Comparison of ENCODE assay signal across 27 cellular contexts in the genomic region with DNA sequence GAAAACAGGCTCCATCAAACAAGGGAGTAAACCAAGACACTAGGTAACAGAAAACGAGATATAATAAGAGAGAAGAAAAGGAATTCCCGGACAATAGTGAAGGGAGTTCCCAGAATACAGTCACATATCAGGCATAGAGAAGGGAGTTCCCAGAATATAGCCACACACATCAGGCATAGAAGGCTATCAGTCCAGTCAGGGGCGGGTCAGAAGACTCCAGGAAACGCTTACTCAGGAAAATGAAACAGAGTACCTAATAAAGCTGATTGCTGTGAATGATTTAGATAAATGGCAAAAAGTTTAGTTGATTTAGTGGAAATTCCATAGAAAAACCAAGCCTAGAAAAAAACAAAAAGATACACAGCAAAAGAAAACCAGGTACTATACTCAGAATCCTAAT.
"Had no signal": no experiment of that assay in that cellular context is flagged by ENCODE, and none has a peak within 500 bp of the region (broad histone marks: within the 10 kb centered on the region; RNA-seq: fewer than 3 reads in every experiment).

No MANE protein-coding gene starts in this region.

- FAIRE-seq: astrocyte had no signal

- DNase-seq: activated CD4-positive, alpha-beta T cell treated with anti-CD3 and anti-CD28 coated beads, Interleukin-2, amount 10 ng/mL, durations not matched to agents 7 days and 5 days; activated CD8-positive, alpha-beta memory T cell treated with anti-CD3 and anti-CD28 coated beads, Interleukin-2, amount 10 ng/mL, durations not matched to agents 7 days and 5 days; activated CD8-positive, alpha-beta T cell treated with anti-CD3 and anti-CD28 coated beads for 36 hours; activated gamma-delta T cell treated with Interleukin-2 at 50 U/mL for 16 hours; activated T-cell treated with anti-CD3 and anti-CD28 coated beads for 4 hours; adrenal gland; central memory CD4-positive, alpha-beta T cell; dorsolateral prefrontal cortex; head of caudate nucleus; hypothalamus; naive B cell; occipital lobe; stimulated activated CD4-positive, alpha-beta T cell treated with anti-CD3 and anti-CD28 coated beads, Interleukin-2, amount 100 ng/mL, for 48 hours; stimulated activated CD8-positive, alpha-beta memory T cell treated with anti-CD3 and anti-CD28 coated beads, Interleukin-4, amount 100 ng/mL, for 48 hours; stimulated activated naive B cell treated with anti-CD40 and anti-IgM and Interleukin-4, amounts not matched to agents 10 μg/mL and 1 μg/mL and 100 μg/mL, for 72 hours; T1000; thyroid gland; upper lobe of right lung had no signal

- H3K27ac ChIP-seq: adrenal gland, dorsolateral prefrontal cortex, gastroesophageal sphincter, thyroid gland, upper lobe of right lung, VCaP had no signal

- H3K4me3 Mint-ChIP-seq: activated CD4-positive, alpha-beta T cell treated with anti-CD3 and anti-CD28 coated beads, Interleukin-2, amount 10 ng/mL, durations not matched to agents 7 days and 5 days; activated CD8-positive, alpha-beta memory T cell treated with anti-CD3 and anti-CD28 coated beads, Interleukin-2, amount 10 ng/mL, durations not matched to agents 7 days and 5 days; activated CD8-positive, alpha-beta T cell treated with anti-CD3 and anti-CD28 coated beads for 36 hours; activated naive CD4-positive, alpha-beta T cell treated with anti-CD3 and anti-CD28 coated beads, Interleukin-2, amount 50 U/mL, for 24 hours; memory B cell; stimulated activated naive B cell treated with anti-CD40 and anti-IgM and Interleukin-4, amounts not matched to agents 10 μg/mL and 1 μg/mL and 100 μg/mL, for 72 hours; T-helper 1 cell treated with Interleukin-12 subunit alpha and Interleukin-12 subunit beta and Interleukin-4 antibody, amounts not matched to agents 30 μg/mL and 1 μg/mL, for 36 hours had no signal

- H3K4me3 ChIP-seq: adrenal gland, dorsolateral prefrontal cortex, gastroesophageal sphincter, smooth muscle cell, thyroid gland, upper lobe of right lung had no signal

- H3K27ac Mint-ChIP-seq: activated CD4-positive, alpha-beta T cell treated with anti-CD3 and anti-CD28 coated beads, Interleukin-2, amount 10 ng/mL, durations not matched to agents 7 days and 5 days; activated CD8-positive, alpha-beta memory T cell treated with anti-CD3 and anti-CD28 coated beads, Interleukin-2, amount 10 ng/mL, durations not matched to agents 7 days and 5 days; activated CD8-positive, alpha-beta T cell treated with anti-CD3 and anti-CD28 coated beads for 36 hours; activated naive CD4-positive, alpha-beta T cell treated with anti-CD3 and anti-CD28 coated beads, Interleukin-2, amount 50 U/mL, for 24 hours; memory B cell; stimulated activated naive B cell treated with anti-CD40 and anti-IgM and Interleukin-4, amounts not matched to agents 10 μg/mL and 1 μg/mL and 100 μg/mL, for 72 hours; T-helper 1 cell treated with Interleukin-12 subunit alpha and Interleukin-12 subunit beta and Interleukin-4 antibody, amounts not matched to agents 30 μg/mL and 1 μg/mL, for 36 hours had no signal

- H3K9me3 Mint-ChIP-seq: activated CD4-positive, alpha-beta T cell treated with anti-CD3 and anti-CD28 coated beads, Interleukin-2, amount 10 ng/mL, durations not matched to agents 7 days and 5 days; activated CD8-positive, alpha-beta T cell treated with anti-CD3 and anti-CD28 coated beads for 36 hours; activated naive CD4-positive, alpha-beta T cell treated with anti-CD3 and anti-CD28 coated beads, Interleukin-2, amount 50 U/mL, for 24 hours; memory B cell; naive B cell; stimulated activated naive B cell treated with anti-CD40 and anti-IgM and Interleukin-4, amounts not matched to agents 10 μg/mL and 1 μg/mL and 100 μg/mL, for 72 hours; T-helper 1 cell treated with Interleukin-12 subunit alpha and Interleukin-12 subunit beta and Interleukin-4 antibody, amounts not matched to agents 30 μg/mL and 1 μg/mL, for 36 hours had no signal

- H3K27me3 Mint-ChIP-seq: activated CD4-positive, alpha-beta T cell treated with anti-CD3 and anti-CD28 coated beads, Interleukin-2, amount 10 ng/mL, durations not matched to agents 7 days and 5 days; activated CD8-positive, alpha-beta memory T cell treated with anti-CD3 and anti-CD28 coated beads, Interleukin-2, amount 10 ng/mL, durations not matched to agents 7 days and 5 days; activated CD8-positive, alpha-beta T cell treated with anti-CD3 and anti-CD28 coated beads for 36 hours; activated naive CD4-positive, alpha-beta T cell treated with anti-CD3 and anti-CD28 coated beads, Interleukin-2, amount 50 U/mL, for 24 hours; memory B cell; naive B cell; stimulated activated naive B cell treated with anti-CD40 and anti-IgM and Interleukin-4, amounts not matched to agents 10 μg/mL and 1 μg/mL and 100 μg/mL, for 72 hours had no signal

- ATAC-seq: activated CD4-positive, CD25-positive, alpha-beta regulatory T cell treated with anti-CD3 and anti-CD28 coated beads, Interleukin-2, amount 50 U/mL, for 24 hours; activated CD8-positive, alpha-beta memory T cell treated with anti-CD3 and anti-CD28 coated beads, Interleukin-2, amount 10 ng/mL, durations not matched to agents 7 days and 5 days; activated CD8-positive, alpha-beta T cell treated with anti-CD3 and anti-CD28 coated beads for 36 hours; gastroesophageal sphincter; sciatic nerve; stimulated activated naive B cell treated with anti-CD40 and anti-IgM and Interleukin-4, amounts not matched to agents 10 μg/mL and 1 μg/mL and 100 μg/mL, for 72 hours; upper lobe of right lung had no signal

- H3K4me2 ChIP-seq: smooth muscle cell had no signal

- H3K27me3 ChIP-seq: adrenal gland, dorsolateral prefrontal cortex, gastroesophageal sphincter, thyroid gland, upper lobe of right lung had no signal

- H3K9me3 ChIP-seq: adrenal gland, gastroesophageal sphincter, thyroid gland, upper lobe of right lung had no signal
